11 cellular contexts compared by ENCODE assay signal in the genomic region with DNA sequence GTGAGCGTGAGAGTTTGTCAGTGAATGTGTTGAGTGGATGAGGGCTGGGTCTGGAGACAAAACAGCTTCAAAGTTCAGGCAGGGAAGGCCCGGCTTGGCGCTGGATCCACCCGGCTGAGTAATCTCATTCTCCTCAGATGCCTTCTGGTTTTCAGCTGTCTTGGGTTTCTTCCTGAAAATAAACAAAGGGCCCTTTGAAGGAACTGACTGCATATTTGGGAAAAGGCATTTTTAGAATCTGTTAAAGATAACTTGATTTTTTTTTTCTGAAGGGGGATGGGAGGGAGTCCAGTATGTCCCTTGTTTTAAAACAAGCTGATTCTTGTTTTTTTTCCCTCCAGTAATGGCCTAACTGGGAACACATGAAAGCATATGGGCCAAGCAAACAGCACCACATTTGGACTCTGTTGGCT.
DNase-seq lines count a peak whose midpoint lies in the region; ATAC-seq and TF ChIP-seq lines count a peak whose summit lies in the region.
"Had no signal": no experiment of that assay in that cellular context is flagged by ENCODE, and none has a peak within 500 bp of the region (broad histone marks: within the 10 kb centered on the region; RNA-seq: fewer than 3 reads in every experiment).

No MANE protein-coding gene starts in this region.

- no peak overlapping the region for H3K4me3 ChIP-seq in parathyroid adenoma (ENCODE audit: low read depth, low read length)
- H3K4me3 ChIP-seq: BLaER1 treated with 17β-estradiol and CSF1 and Interleukin-3, amounts not matched to agents 10 nM and 100 nM had no signal

- no peaks in the 10 kb centered on the region for H3K9me3 ChIP-seq in parathyroid adenoma (ENCODE audit: control insufficient read depth, low read length)
- no peaks in the 10 kb centered on the region for H3K9me3 ChIP-seq in T-helper 17 cell (ENCODE audit: control insufficient read depth, low read length, poor library complexity, severe bottlenecking)
- H3K9me3 ChIP-seq: BLaER1 treated with 17β-estradiol and CSF1 and Interleukin-3, amounts not matched to agents 10 nM and 100 nM had no signal

- no peak overlapping the region for H3K4me2 ChIP-seq in parathyroid adenoma (ENCODE audit: low read length)
- H3K4me2 ChIP-seq: BLaER1 treated with 17β-estradiol and CSF1 and Interleukin-3, amounts not matched to agents 10 nM and 100 nM had no signal

- H3K4me1 Mint-ChIP-seq in T-helper 17 cell = peaks cover 2% of the 10 kb centered on the region

- no peaks in the 10 kb centered on the region for H3K27me3 ChIP-seq in parathyroid adenoma (ENCODE audit: control insufficient read depth, insufficient read depth, low read length)
- H3K27me3 ChIP-seq: BLaER1 treated with 17β-estradiol and CSF1 and Interleukin-3, amounts not matched to agents 10 nM and 100 nM had no signal

- no peak for TF ChIP-seq CTCF in parathyroid adenoma (IDR thresholded peaks at IDR 0.05)

- no peak for ATAC-seq in GM19467 (IDR thresholded peaks at IDR 0.05; ENCODE audit: unreplicated experiment)
- no peak for ATAC-seq in T-helper 17 cell
- ATAC-seq: Panc1 had no signal

- no peaks in the 10 kb centered on the region for H3K27me3 Mint-ChIP-seq in T-helper 17 cell
- H3K27me3 Mint-ChIP-seq: activated T-cell treated with anti-CD3 and anti-CD28 coated beads, Interleukin-2, amount 50 U/mL, for 24 hours had no signal

- H3K27ac ChIP-seq in parathyroid adenoma = peak overlapping the region; percentile 51
- H3K27ac ChIP-seq: BLaER1 treated with 17β-estradiol and CSF1 and Interleukin-3, amounts not matched to agents 10 nM and 100 nM had no signal

- H2AFZ ChIP-seq in parathyroid adenoma = no peak overlapping the region

- H3K79me2 ChIP-seq in parathyroid adenoma = no peaks in the 10 kb centered on the region

- DNase-seq in AG08396 (ENCODE audit: low spot score) = peak; percentile 72
- DNase-seq in amygdala (lab: John Stamatoyannopoulos, UW) = peak in 51 of 56 donors; percentile 8 to 81 (median 53)
- DNase-seq in cardiac septum (ENCODE audit: low spot score) = peak; percentile 84
- no peak for DNase-seq in activated naive CD4-positive, alpha-beta T cell treated with anti-CD3 and anti-CD28 coated beads, Interleukin-2, amount 50 U/mL, for 16 hours
- no peak for DNase-seq in T-helper 17 cell
- no peak for DNase-seq in mesenteric fat pad (ENCODE audit: low spot score)
- DNase-seq: activated T-cell treated with anti-CD3 and anti-CD28 coated beads, Interleukin-2, amount 50 U/mL, for 24 hours had no signal

- no peak overlapping the region for H3K4me3 Mint-ChIP-seq in T-helper 17 cell
- H3K4me3 Mint-ChIP-seq: activated T-cell treated with anti-CD3 and anti-CD28 coated beads, Interleukin-2, amount 50 U/mL, for 24 hours had no signal

- no peaks in the 10 kb centered on the region for H3K36me3 ChIP-seq in parathyroid adenoma (ENCODE audit: control insufficient read depth, insufficient read depth, low read length)

- no peak overlapping the region for H3K9ac ChIP-seq in parathyroid adenoma
- H3K9ac ChIP-seq: BLaER1 treated with 17β-estradiol and CSF1 and Interleukin-3, amounts not matched to agents 10 nM and 100 nM had no signal

- intact Hi-C loops in cardiac septum (cut with DNase I) = loop anchor here (5.0 to 10.0 kb wide), 4 partner anchors 242 to 1277 kb away; partner anchors contain the start of gene ZBTB20

- peaks cover 21% of the 10 kb centered on the region for H3K4me1 ChIP-seq in parathyroid adenoma

- peaks cover 3% of the 10 kb centered on the region for H3K36me3 Mint-ChIP-seq in T-helper 17 cell (ENCODE audit: low read depth)

- H3K27ac Mint-ChIP-seq in T-helper 17 cell = no peak overlapping the region
- H3K27ac Mint-ChIP-seq: activated T-cell treated with anti-CD3 and anti-CD28 coated beads, Interleukin-2, amount 50 U/mL, for 24 hours had no signal

Comparison
In these comparisons a context has a peak if more than half of its experiments do, and no peak if none do; other contexts are left out.
1. DNase-seq: peak in AG08396 (single experiment), amygdala (51 of 56) and cardiac septum (single experiment); none in activated naive CD4-positive, alpha-beta T cell treated with anti-CD3 and anti-CD28 coated beads, Interleukin-2, amount 50 U/mL, for 16 hours (single experiment), T-helper 17 cell (0 of 3) and mesenteric fat pad (single experiment).